In the genomic region with DNA sequence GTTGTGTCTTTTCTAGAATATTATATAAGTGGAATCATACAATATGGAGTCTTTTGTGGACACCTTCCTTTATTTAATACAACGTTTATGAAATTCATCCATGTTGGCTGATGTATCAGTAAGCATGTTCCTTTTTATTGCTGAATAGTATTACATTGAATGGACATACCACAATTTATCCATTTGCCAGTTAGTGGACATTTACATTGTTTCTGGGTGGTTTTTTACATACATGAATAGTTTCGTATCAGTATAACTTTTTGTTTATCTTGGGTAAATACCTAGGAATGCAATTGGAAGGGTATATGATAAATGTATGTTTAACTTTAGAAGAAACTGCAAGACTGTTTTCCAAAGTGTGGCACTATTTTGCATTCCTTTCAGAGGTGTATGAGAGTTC, we compare ENCODE assay signal across 4 cellular contexts. TPM values are rescaled to one million over a fixed set of nuclear protein-coding genes. Genes with fewer than 3 reads are reported as not detected.
"Had no signal": no experiment of that assay in that cellular context is flagged by ENCODE, and none has a peak within 500 bp of the region (broad histone marks: within the 10 kb centered on the region; RNA-seq: fewer than 3 reads in every experiment).

No MANE protein-coding gene starts in this region.

- H3K4me3 ChIP-seq: GM12878 had no signal

- ATAC-seq: GM12878 had no signal

- DNase-seq: GDM1, GF-D8 had no signal

RNA-seq across cellular contexts. Expression of a gene that starts 23.1 kb away (rescaled TPM):
- total RNA-seq: G401, GM12878 had no signal
- polyA plus RNA-seq: GM12878 had no signal
